Comparison of ENCODE assay signal across 8 cellular contexts in the genomic region with DNA sequence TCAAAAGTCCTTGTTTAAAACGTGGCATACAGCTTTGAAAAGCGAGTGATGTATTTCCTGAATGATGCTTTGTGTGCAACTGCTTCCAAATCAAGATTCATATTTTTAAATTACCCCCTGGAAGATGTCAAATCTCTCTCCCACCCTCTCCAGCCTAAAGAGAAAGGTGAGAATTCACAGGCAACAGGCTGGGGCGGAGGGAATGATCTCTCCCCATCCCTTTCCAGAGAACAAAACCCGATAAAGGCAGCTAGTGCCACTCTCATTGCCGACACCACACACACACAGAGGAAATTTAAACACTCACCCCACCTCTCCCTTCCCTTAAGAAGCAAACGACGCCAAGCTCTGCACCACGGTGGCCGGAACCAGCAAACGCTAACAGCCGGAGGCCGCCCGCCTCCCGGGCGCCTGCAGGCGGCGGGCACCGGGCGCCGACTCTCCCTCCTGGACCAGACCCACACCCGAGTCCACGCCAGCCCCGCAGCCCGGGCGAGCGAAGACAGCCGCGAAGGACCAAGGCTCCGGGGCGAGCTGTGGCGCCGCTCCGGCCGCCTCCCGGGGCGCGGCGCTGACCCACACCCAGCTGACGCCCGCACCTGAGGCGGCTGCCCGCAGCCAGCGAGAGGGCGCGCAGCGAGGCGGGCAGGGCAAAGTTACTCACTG.
DNase-seq lines count a peak whose midpoint lies in the region; ATAC-seq and TF ChIP-seq lines count a peak whose summit lies in the region.

No MANE protein-coding gene starts in this region.

- H3K4me1 ChIP-seq in iPS-18a (ENCODE audit: control insufficient read depth, low read depth, low read length), result peaks cover 21% of the 10 kb centered on the region

- in situ Hi-C loops in astrocyte of the cerebellum (cut with HindIII; ENCODE audit: low sequenced_read_pairs), result loop anchor here (5.0 kb wide), 1 partner anchor 53 kb away; no protein-coding TSS in a partner anchor

- H3K27ac ChIP-seq in RWPE1, result peak overlapping the region; percentile 98
- no peak overlapping the region for H3K27ac ChIP-seq in iPS-18a (ENCODE audit: low read length)

- DNase-seq in AG20443 (ENCODE audit: low spot score) (peak; percentile 71), RWPE1 (ENCODE audit: low spot score) (no peak), astrocyte of the cerebellum (ENCODE audit: low read depth) (no peak), NCI-H2196 treated with DMSO at 0.1 percent for 48 hours (lab: John Stamatoyannopoulos, UW; ENCODE audit: unreplicated experiment) (no peak)
- peak; percentile 5 to 29 (median 8) for DNase-seq in stimulated activated CD4-positive, alpha-beta T cell treated with anti-CD3 and anti-CD28 coated beads, Interleukin-12 subunit alpha, Interleukin-12 subunit beta, amount 100 ng/mL, for 48 hours (ENCODE audit: low read depth in 2 of 3, low spot score in 1 of 3)

- POLR2A ChIA-PET in RWPE1 (lab: Yijun Ruan, JAX; ENCODE audit: low non-redundant PET), result interaction anchor here (0.6 kb wide), 3 partner anchors 46 to 295 kb away, joined by 3 to 6 read pairs (median 3); no protein-coding TSS in a partner anchor

- ATAC-seq in GM18873 (IDR thresholded peaks at IDR 0.05; ENCODE audit: low FRiP score, unreplicated experiment), result peak; percentile 28
- ATAC-seq in HG03097 (IDR thresholded peaks at IDR 0.05; ENCODE audit: low FRiP score, unreplicated experiment), result peak; percentile 32

- H3K27me3 ChIP-seq in iPS-18a (ENCODE audit: control insufficient read depth, insufficient read depth, low read length), result peaks cover 13% of the 10 kb centered on the region

- CTCF ChIA-PET in RWPE1 (lab: Yijun Ruan, JAX), result interaction anchor here (0.6 to 2.2 kb wide), 4 partner anchors 87 to 413 kb away, joined by 3 to 7 read pairs (median 4); no protein-coding TSS in a partner anchor

- H3K9me3 ChIP-seq in iPS-18a (ENCODE audit: control insufficient read depth, low read depth, low read length), result no peaks in the 10 kb centered on the region

- peaks cover 11% of the 10 kb centered on the region for H3K36me3 ChIP-seq in iPS-18a (ENCODE audit: control insufficient read depth, low read depth, low read length)

- TF ChIP-seq CTCF in RWPE1 (conservative IDR thresholded peaks at IDR 0.05; ENCODE audit: low read depth) (peak; percentile 27), astrocyte of the cerebellum (IDR thresholded peaks at IDR 0.05; ENCODE audit: low read depth, low read length, missing control alignments) (peak; percentile 20)

- H3K4me3 ChIP-seq in astrocyte of the cerebellum (ENCODE audit: low read depth, low read length), result peak overlapping the region; percentile 85
- peak overlapping the region; percentile 89 for H3K4me3 ChIP-seq in iPS-18a (ENCODE audit: low read length)

- peak overlapping the region; percentile 64 for H3K9ac ChIP-seq in iPS-18a (ENCODE audit: low read length)

Comparison
In these comparisons a context has a peak if more than half of its experiments do, and no peak if none do; other contexts are left out.
1. DNase-seq: peak in AG20443 (single experiment) and stimulated activated CD4-positive, alpha-beta T cell treated with anti-CD3 and anti-CD28 coated beads, Interleukin-12 subunit alpha, Interleukin-12 subunit beta, amount 100 ng/mL, for 48 hours (3 of 3); none in RWPE1 (single experiment), astrocyte of the cerebellum (single experiment) and NCI-H2196 treated with DMSO at 0.1 percent for 48 hours (single experiment).